24 cellular contexts compared by ENCODE assay signal in genomic region chr18:8520266-8520665, GRCh38.
A peak's percentile ranks its signal among the peaks of the same experiment; 100 is the strongest.
DNase-seq lines count a peak whose midpoint lies in the region; FAIRE-seq and TF ChIP-seq lines count a peak whose summit lies in the region.
"Had no signal": no experiment of that assay in that cellular context is flagged by ENCODE, and none has a peak within 500 bp of the region (broad histone marks: within the 10 kb centered on the region; RNA-seq: fewer than 3 reads in every experiment).

No MANE protein-coding gene starts in this region.

- no peak overlapping the region for H2AFZ ChIP-seq in keratinocyte (ENCODE audit: control insufficient read depth, low read length)

- TF ChIP-seq CTCF in bronchial epithelial cell (IDR thresholded peaks at IDR 0.05; ENCODE audit: insufficient read depth, low read length, severe bottlenecking) (no peak), keratinocyte (optimal IDR thresholded peaks at IDR 0.05 in 1 of 3, IDR thresholded peaks at IDR 0.05 in 1 of 3, conservative IDR thresholded peaks at IDR 0.05 in 1 of 3; ENCODE audit: extremely low read depth in 1 of 3, insufficient read depth in 2 of 3, low read length in 3 of 3) (no peak)

- H3K9me3 ChIP-seq in keratinocyte (ENCODE audit: control insufficient read depth, low read depth, low read length) = peaks cover 4% of the 10 kb centered on the region

- peak; percentile 32 for FAIRE-seq in bronchial epithelial cell (lab: Jason Lieb, UNC)
- FAIRE-seq in keratinocyte (lab: Jason Lieb, UNC) = peak; percentile 34
- FAIRE-seq: A549, GM12878, GM12892, GM18507 had no signal

- H3K27ac ChIP-seq in keratinocyte (ENCODE audit: control insufficient read depth, insufficient read depth, low read length) = no peak overlapping the region
- H3K27ac ChIP-seq: 22Rv1; A549; BLaER1 treated with 17β-estradiol and CSF1 and Interleukin-3, amounts not matched to agents 10 nM and 100 nM; C4-2B had no signal

- no peaks in the 10 kb centered on the region for H3K9me1 ChIP-seq in keratinocyte (ENCODE audit: control insufficient read depth, extremely low read depth, insufficient read depth, low read length)

- H3K27me3 ChIP-seq in bronchial epithelial cell (ENCODE audit: control insufficient read depth, insufficient read depth, low read length) (no peaks in the 10 kb centered on the region), keratinocyte (ENCODE audit: control insufficient read depth, extremely low read depth, insufficient read depth, low read length) (no peaks in the 10 kb centered on the region)
- H3K27me3 ChIP-seq: BLaER1 treated with 17β-estradiol and CSF1 and Interleukin-3, amounts not matched to agents 10 nM and 100 nM had no signal

- no peaks in the 10 kb centered on the region for H4K20me1 ChIP-seq in keratinocyte (ENCODE audit: control insufficient read depth, extremely low read depth, insufficient read depth, low read length)
- H4K20me1 ChIP-seq: BLaER1 treated with 17β-estradiol and CSF1 and Interleukin-3, amounts not matched to agents 10 nM and 100 nM had no signal

- dilution Hi-C loops in keratinocyte (cut with MboI; ENCODE audit: extremely low pct_ligation_motif_present, low sequenced_read_pairs) = no loop called here

- H3K4me2 ChIP-seq in keratinocyte (ENCODE audit: control insufficient read depth, extremely low read depth, insufficient read depth, low read depth, low read length) = no peak overlapping the region
- H3K4me2 ChIP-seq: A549; BLaER1 treated with 17β-estradiol and CSF1 and Interleukin-3, amounts not matched to agents 10 nM and 100 nM had no signal

- peaks cover 15% of the 10 kb centered on the region for H3K4me1 ChIP-seq in keratinocyte (ENCODE audit: control insufficient read depth, extremely low read depth, insufficient read depth, low read length)
- H3K4me1 ChIP-seq: A549 had no signal

- no peaks in the 10 kb centered on the region for H3K79me2 ChIP-seq in keratinocyte (ENCODE audit: control insufficient read depth, insufficient read depth, low read length)

- no peak overlapping the region for H3K9ac ChIP-seq in keratinocyte (ENCODE audit: control insufficient read depth, extremely low read depth, insufficient read depth, low read length)
- H3K9ac ChIP-seq: BLaER1 treated with 17β-estradiol and CSF1 and Interleukin-3, amounts not matched to agents 10 nM and 100 nM had no signal

- DNase-seq in CD1c-positive myeloid dendritic cell (ENCODE audit: extremely low spot score) = peak; percentile 58
- no peak for DNase-seq in bronchial epithelial cell (ENCODE audit: low read depth)
- no peak for DNase-seq in keratinocyte (ENCODE audit: low read depth, low spot score)
- no peak for DNase-seq in stimulated activated CD4-positive, alpha-beta T cell treated with anti-CD3 and anti-CD28 coated beads, Interleukin-2, amount 100 ng/mL, for 24 hours
- DNase-seq in HuH-7 (ENCODE audit: low spot score) = no peak
- DNase-seq: AML-193; CD4-positive, alpha-beta memory T cell; CD4-positive, CD25-positive, alpha-beta regulatory T cell; CD8-positive, alpha-beta memory T cell; COR-L47; DMS 273 treated with DMSO at 0.1 percent for 48 hours; DMS153; DMS53; DMS79; DND-41; EL; GDM1 had no signal

- H3K4me3 ChIP-seq in bronchial epithelial cell (ENCODE audit: low read depth, low read length) = no peak overlapping the region
- H3K4me3 ChIP-seq in keratinocyte (ENCODE audit: control insufficient read depth in 2 of 3, extremely low read depth in 1 of 3, insufficient read depth in 2 of 3, low read depth in 1 of 3, low read length in 3 of 3) = no peak overlapping the region
- H3K4me3 ChIP-seq: A549; BLaER1 treated with 17β-estradiol and CSF1 and Interleukin-3, amounts not matched to agents 10 nM and 100 nM; GM12878 had no signal

- no peaks in the 10 kb centered on the region for H3K36me3 ChIP-seq in bronchial epithelial cell (ENCODE audit: control insufficient read depth, insufficient read depth, low read length)
- no peaks in the 10 kb centered on the region for H3K36me3 ChIP-seq in keratinocyte (ENCODE audit: control insufficient read depth in 2 of 2, extremely low read depth in 1 of 2, insufficient read depth in 2 of 2, low read length in 2 of 2)
- H3K36me3 ChIP-seq: BLaER1 treated with 17β-estradiol and CSF1 and Interleukin-3, amounts not matched to agents 10 nM and 100 nM had no signal
